Comparison of ENCODE assay signal across 1 cellular context in the genomic region with DNA sequence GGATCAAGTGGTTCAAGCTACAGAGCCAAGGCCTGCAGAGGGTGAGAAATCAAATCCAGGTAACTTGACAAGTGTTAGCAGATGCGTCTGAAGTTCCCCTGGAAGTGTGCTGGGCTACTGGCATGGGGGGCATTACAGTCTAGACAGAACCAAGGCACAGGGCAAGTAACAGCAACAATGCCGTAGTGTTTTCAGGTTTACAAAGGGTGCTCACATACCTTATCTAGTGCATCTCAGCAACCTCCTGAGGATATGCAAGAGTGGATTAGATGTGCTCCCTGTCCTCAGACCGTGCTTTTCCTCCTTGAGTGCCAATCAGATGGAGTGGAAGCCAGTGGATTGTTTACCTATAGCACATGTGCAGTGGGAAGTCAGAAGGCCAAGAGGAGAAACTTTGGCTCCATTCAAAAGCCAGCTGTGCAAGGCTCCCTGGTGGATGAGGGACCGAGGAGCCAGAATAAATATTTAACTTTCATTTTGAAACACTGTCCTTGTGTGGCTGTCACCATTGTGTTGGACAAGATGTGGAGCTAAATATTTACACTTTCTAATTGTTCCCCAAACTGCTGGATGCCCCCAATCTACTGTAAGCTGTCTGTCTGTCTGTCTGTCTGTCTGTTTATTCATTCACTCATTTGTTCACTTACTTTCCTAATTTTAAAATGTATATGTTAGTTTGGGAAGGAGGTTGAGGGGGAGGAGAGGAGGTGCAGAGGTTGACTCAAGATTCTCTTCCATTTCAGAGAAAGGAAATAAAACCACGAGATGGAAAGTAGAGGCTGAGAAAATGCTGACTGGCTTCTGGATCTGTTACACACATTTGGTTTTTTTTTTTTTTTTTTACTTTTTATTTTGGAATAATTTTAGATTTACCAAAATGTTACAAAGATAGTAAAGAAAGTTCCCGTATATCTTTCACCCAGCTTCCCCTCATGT.
TF ChIP-seq lines count a peak whose summit lies in the region.

No MANE protein-coding gene starts in this region.

TF ChIP-seq in HepG2, 621 proteins besides CTCF, POLR2A, EP300 and RAD21 (continued from another document and continues in another):
- TF ChIP-seq BCLAF1 (IDR thresholded peaks at IDR 0.05) (no peak), ZNF883 (CRISPR knock-in tag; IDR thresholded peaks at IDR 0.05; ENCODE audit: not compliant biosample characterization) (no peak), SNAPC4 (CRISPR knock-in tag; IDR thresholded peaks at IDR 0.05) (no peak), FOSL1 (CRISPR knock-in tag; IDR thresholded peaks at IDR 0.05; ENCODE audit: borderline replicate concordance) (no peak), ZNF441 (CRISPR knock-in tag; IDR thresholded peaks at IDR 0.05; ENCODE audit: borderline replicate concordance) (0 out of 2 replicates have a peak, but pooled peaks have one; percentile 26), RBM22 (optimal IDR thresholded peaks at IDR 0.05; ENCODE audit: low read length) (no peak), EHMT2 (IDR thresholded peaks at IDR 0.05; ENCODE audit: borderline replicate concordance, low read depth, low read length) (peak; percentile 47; the same call in 1 of the 2 replicates), HOXA9 (CRISPR knock-in tag; IDR thresholded peaks at IDR 0.05; ENCODE audit: borderline replicate concordance) (no peak), ZNF234 (CRISPR knock-in tag; conservative IDR thresholded peaks at IDR 0.05) (no peak), KDM2A (CRISPR knock-in tag; IDR thresholded peaks at IDR 0.05; ENCODE audit: borderline replicate concordance, low read depth) (no peak), HDAC2 (CRISPR knock-in tag; IDR thresholded peaks at IDR 0.05) (peak; percentile 64; the same call in 1 of the 2 replicates), PITX1 (CRISPR knock-in tag; IDR thresholded peaks at IDR 0.05) (no peak), CREM (IDR thresholded peaks at IDR 0.05) (peak; percentile 63; the same call in 1 of the 2 replicates), CREM (CRISPR knock-in tag; IDR thresholded peaks at IDR 0.05) (no peak), ZBTB7A (CRISPR knock-in tag; IDR thresholded peaks at IDR 0.05) (no peak), ZNF136 (CRISPR knock-in tag; IDR thresholded peaks at IDR 0.05; ENCODE audit: low read depth) (no peak), RORA (CRISPR knock-in tag; IDR thresholded peaks at IDR 0.05) (no peak), KAT7 (CRISPR knock-in tag; IDR thresholded peaks at IDR 0.05; ENCODE audit: borderline replicate concordance) (no peak), ZNF260 (CRISPR knock-in tag; IDR thresholded peaks at IDR 0.05; ENCODE audit: borderline replicate concordance, low read depth) (no peak), HOXA7 (CRISPR knock-in tag; IDR thresholded peaks at IDR 0.05) (no peak), NR2F1 (CRISPR knock-in tag; IDR thresholded peaks at IDR 0.05) (no peak), TERF1 (CRISPR knock-in tag; IDR thresholded peaks at IDR 0.05) (no peak), YEATS4 (CRISPR knock-in tag; IDR thresholded peaks at IDR 0.05; ENCODE audit: borderline replicate concordance) (no peak), SCMH1 (CRISPR knock-in tag; IDR thresholded peaks at IDR 0.05; ENCODE audit: borderline replicate concordance) (no peak)
- TF ChIP-seq, protein P1, sequence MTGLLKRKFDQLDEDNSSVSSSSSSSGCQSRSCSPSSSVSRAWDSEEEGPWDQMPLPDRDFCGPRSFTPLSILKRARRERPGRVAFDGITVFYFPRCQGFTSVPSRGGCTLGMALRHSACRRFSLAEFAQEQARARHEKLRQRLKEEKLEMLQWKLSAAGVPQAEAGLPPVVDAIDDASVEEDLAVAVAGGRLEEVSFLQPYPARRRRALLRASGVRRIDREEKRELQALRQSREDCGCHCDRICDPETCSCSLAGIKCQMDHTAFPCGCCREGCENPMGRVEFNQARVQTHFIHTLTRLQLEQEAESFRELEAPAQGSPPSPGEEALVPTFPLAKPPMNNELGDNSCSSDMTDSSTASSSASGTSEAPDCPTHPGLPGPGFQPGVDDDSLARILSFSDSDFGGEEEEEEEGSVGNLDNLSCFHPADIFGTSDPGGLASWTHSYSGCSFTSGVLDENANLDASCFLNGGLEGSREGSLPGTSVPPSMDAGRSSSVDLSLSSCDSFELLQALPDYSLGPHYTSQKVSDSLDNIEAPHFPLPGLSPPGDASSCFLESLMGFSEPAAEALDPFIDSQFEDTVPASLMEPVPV (CRISPR knock-in tag; IDR thresholded peaks at IDR 0.05), result no peak
- TF ChIP-seq, protein P2, sequence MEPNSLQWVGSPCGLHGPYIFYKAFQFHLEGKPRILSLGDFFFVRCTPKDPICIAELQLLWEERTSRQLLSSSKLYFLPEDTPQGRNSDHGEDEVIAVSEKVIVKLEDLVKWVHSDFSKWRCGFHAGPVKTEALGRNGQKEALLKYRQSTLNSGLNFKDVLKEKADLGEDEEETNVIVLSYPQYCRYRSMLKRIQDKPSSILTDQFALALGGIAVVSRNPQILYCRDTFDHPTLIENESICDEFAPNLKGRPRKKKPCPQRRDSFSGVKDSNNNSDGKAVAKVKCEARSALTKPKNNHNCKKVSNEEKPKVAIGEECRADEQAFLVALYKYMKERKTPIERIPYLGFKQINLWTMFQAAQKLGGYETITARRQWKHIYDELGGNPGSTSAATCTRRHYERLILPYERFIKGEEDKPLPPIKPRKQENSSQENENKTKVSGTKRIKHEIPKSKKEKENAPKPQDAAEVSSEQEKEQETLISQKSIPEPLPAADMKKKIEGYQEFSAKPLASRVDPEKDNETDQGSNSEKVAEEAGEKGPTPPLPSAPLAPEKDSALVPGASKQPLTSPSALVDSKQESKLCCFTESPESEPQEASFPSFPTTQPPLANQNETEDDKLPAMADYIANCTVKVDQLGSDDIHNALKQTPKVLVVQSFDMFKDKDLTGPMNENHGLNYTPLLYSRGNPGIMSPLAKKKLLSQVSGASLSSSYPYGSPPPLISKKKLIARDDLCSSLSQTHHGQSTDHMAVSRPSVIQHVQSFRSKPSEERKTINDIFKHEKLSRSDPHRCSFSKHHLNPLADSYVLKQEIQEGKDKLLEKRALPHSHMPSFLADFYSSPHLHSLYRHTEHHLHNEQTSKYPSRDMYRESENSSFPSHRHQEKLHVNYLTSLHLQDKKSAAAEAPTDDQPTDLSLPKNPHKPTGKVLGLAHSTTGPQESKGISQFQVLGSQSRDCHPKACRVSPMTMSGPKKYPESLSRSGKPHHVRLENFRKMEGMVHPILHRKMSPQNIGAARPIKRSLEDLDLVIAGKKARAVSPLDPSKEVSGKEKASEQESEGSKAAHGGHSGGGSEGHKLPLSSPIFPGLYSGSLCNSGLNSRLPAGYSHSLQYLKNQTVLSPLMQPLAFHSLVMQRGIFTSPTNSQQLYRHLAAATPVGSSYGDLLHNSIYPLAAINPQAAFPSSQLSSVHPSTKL (CRISPR knock-in tag; IDR thresholded peaks at IDR 0.05), result peak; percentile 84
- TF ChIP-seq, protein P3, sequence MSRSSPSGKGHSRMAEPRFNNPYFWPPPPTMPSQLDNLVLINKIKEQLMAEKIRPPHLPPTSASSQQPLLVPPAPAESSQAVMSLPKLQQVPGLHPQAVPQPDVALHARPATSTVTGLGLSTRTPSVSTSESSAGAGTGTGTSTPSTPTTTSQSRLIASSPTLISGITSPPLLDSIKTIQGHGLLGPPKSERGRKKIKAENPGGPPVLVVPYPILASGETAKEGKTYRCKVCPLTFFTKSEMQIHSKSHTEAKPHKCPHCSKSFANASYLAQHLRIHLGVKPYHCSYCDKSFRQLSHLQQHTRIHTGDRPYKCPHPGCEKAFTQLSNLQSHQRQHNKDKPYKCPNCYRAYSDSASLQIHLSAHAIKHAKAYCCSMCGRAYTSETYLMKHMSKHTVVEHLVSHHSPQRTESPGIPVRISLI (CRISPR knock-in tag; IDR thresholded peaks at IDR 0.05; ENCODE audit: borderline replicate concordance), result peak; percentile 30; the same call in 1 of the 2 replicates
- TF ChIP-seq, protein P4, sequence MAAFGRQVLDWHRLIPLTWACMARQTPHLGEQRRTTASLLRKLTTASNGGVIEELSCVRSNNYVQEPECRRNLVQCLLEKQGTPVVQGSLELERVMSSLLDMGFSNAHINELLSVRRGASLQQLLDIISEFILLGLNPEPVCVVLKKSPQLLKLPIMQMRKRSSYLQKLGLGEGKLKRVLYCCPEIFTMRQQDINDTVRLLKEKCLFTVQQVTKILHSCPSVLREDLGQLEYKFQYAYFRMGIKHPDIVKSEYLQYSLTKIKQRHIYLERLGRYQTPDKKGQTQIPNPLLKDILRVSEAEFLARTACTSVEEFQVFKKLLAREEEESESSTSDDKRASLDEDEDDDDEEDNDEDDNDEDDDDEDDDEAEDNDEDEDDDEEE (CRISPR knock-in tag; IDR thresholded peaks at IDR 0.05), result no peak
- TF ChIP-seq, protein P5, sequence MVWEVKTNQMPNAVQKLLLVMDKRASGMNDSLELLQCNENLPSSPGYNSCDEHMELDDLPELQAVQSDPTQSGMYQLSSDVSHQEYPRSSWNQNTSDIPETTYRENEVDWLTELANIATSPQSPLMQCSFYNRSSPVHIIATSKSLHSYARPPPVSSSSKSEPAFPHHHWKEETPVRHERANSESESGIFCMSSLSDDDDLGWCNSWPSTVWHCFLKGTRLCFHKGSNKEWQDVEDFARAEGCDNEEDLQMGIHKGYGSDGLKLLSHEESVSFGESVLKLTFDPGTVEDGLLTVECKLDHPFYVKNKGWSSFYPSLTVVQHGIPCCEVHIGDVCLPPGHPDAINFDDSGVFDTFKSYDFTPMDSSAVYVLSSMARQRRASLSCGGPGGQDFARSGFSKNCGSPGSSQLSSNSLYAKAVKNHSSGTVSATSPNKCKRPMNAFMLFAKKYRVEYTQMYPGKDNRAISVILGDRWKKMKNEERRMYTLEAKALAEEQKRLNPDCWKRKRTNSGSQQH (CRISPR knock-in tag; IDR thresholded peaks at IDR 0.05; ENCODE audit: low read depth), result no peak
- TF ChIP-seq, protein P6, sequence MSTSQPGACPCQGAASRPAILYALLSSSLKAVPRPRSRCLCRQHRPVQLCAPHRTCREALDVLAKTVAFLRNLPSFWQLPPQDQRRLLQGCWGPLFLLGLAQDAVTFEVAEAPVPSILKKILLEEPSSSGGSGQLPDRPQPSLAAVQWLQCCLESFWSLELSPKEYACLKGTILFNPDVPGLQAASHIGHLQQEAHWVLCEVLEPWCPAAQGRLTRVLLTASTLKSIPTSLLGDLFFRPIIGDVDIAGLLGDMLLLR (CRISPR knock-in tag; IDR thresholded peaks at IDR 0.05), result no peak
